In genomic region chrX:45381366-45381765, GRCh38 we compare ENCODE assay signal across 24 cellular contexts.
"Had no signal": no experiment of that assay in that cellular context is flagged by ENCODE, and none has a peak within 500 bp of the region (broad histone marks: within the 10 kb centered on the region; RNA-seq: fewer than 3 reads in every experiment).

No MANE protein-coding gene starts in this region.

- DNase-seq: stimulated activated CD4-positive, alpha-beta T cell treated with anti-CD3 and anti-CD28 coated beads, Interleukin-2, amount 100 ng/mL, for 48 hours; stimulated activated CD4-positive, alpha-beta T cell treated with anti-CD3 and anti-CD28 coated beads, Interleukin-4, amount 100 ng/mL, for 1 hour; stimulated activated CD4-positive, alpha-beta T cell treated with anti-CD3 and anti-CD28 coated beads, Interleukin-4, amount 100 ng/mL, for 24 hours; stimulated activated CD4-positive, alpha-beta T cell treated with anti-CD3 and anti-CD28 coated beads, Interleukin-4, amount 100 ng/mL, for 4 hours; stimulated activated CD8-positive, alpha-beta memory T cell treated with anti-CD3 and anti-CD28 coated beads, Interleukin-4, amount 100 ng/mL, for 48 hours; stimulated activated naive B cell treated with anti-CD40 and anti-IgM and Interleukin-4, amounts not matched to agents 10 μg/mL and 1 μg/mL and 100 μg/mL, for 72 hours; stimulated activated naive CD4-positive, alpha-beta T cell; stimulated activated naive CD4-positive, alpha-beta T cell treated with Interleukin-2 at 50 U/mL for 16 hours; stimulated activated naive CD8-positive, alpha-beta T cell treated with anti-CD3 and anti-CD28 coated beads, Interleukin-15, amount 100 ng/mL, for 72 hours; stimulated activated naive CD8-positive, alpha-beta T cell treated with anti-CD3 and anti-CD28 coated beads, Interleukin-15, Interleukin-2, amounts not matched to agents 100 U/mL and 50 U/mL, for 24 hours; stomach; substantia nigra; testis; thyroid gland; tibial artery; transverse colon; trophoblast cell; upper lobe of right lung; uterus had no signal

- H3K27me3 ChIP-seq: stomach, suprapubic skin, testis, thyroid gland, tibial artery, tibial nerve, transverse colon, upper lobe of left lung, upper lobe of right lung, uterus, vagina had no signal

- H3K27ac ChIP-seq: stomach, suprapubic skin, testis, thoracic aorta, thyroid gland, tibial artery, tibial nerve, transverse colon, upper lobe of left lung, upper lobe of right lung, uterus, vagina had no signal

- H3K4me1 ChIP-seq: stomach, suprapubic skin, testis, thyroid gland, tibial artery, tibial nerve, transverse colon, upper lobe of left lung, upper lobe of right lung, uterus, vagina had no signal

- H3K36me3 ChIP-seq: stomach, suprapubic skin, thoracic aorta, thyroid gland, tibial artery, tibial nerve, transverse colon, upper lobe of left lung, upper lobe of right lung, uterus, vagina had no signal

- H3K9me3 ChIP-seq: suprapubic skin, testis, thoracic aorta, thyroid gland, tibial artery, tibial nerve, transverse colon, upper lobe of left lung, upper lobe of right lung, uterus, vagina had no signal

- H3K4me3 ChIP-seq: stomach, suprapubic skin, thoracic aorta, thyroid gland, tibial artery, tibial nerve, transverse colon, upper lobe of left lung, upper lobe of right lung, uterus, vagina had no signal
